Comparison of ENCODE assay signal across 16 cellular contexts in the genomic region with DNA sequence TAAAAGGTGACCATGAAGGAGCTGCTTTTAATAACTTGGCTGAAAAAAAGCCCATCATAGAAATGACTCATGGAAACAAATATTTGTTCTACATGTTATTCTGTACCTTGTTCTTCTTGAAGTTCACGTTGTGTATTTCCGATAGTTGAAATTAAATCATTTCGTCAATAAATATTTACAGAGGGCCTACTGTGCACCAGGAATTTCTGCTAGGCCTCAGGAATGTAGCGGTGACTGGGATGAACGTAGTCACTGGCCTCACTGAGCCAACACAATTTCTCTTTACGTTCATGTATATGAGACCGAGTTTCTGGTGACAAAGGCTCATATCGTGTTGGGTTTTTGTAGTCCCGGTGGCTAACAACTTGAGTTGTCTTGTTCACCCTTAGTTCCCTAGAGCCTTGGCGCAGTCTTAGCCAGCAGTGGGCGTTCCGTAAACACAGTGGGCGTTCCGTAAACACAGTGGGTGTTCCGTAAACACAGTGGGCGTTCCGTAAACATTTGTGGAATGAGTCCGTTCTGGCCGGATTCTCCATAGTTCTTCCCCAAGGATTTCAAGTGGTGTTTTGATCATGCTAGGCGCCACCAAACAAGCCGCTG.
"Had no signal": no experiment of that assay in that cellular context is flagged by ENCODE, and none has a peak within 500 bp of the region (broad histone marks: within the 10 kb centered on the region; RNA-seq: fewer than 3 reads in every experiment).

No MANE protein-coding gene starts in this region.

- DNase-seq: effector memory CD4-positive, alpha-beta T cell; gastrocnemius medialis; heart right ventricle; hypothalamus; kidney glomerular epithelial cell; mucosa of descending colon; naive thymus-derived CD8-positive, alpha-beta T cell; posterior cingulate gyrus; small intestine; stimulated activated CD4-positive, alpha-beta T cell treated with anti-CD3 and anti-CD28 coated beads, Interleukin-12 subunit alpha, Interleukin-12 subunit beta, amount 100 ng/mL, for 4 hours; stimulated activated naive CD4-positive, alpha-beta T cell treated with Interleukin-2 at 50 U/mL for 16 hours; trophoblast cell had no signal

- H3K27me3 ChIP-seq: esophagus muscularis mucosa, gastrocnemius medialis, heart right ventricle, right atrium auricular region had no signal

- H3K4me1 Mint-ChIP-seq: naive thymus-derived CD8-positive, alpha-beta T cell had no signal

- ATAC-seq: gastrocnemius medialis; heart right ventricle; mucosa of descending colon; naive thymus-derived CD8-positive, alpha-beta T cell had no signal

- H3K4me3 ChIP-seq: esophagus muscularis mucosa, gastrocnemius medialis, heart right ventricle, mucosa of descending colon, right atrium auricular region had no signal

- H3K27ac ChIP-seq: epithelial cell of prostate, esophagus muscularis mucosa, gastrocnemius medialis, heart right ventricle, right atrium auricular region had no signal

- FAIRE-seq: islet of Langerhans, small intestine had no signal

- H3K9me3 ChIP-seq: esophagus muscularis mucosa, gastrocnemius medialis, heart right ventricle, mucosa of descending colon, right atrium auricular region had no signal

- H3K36me3 Mint-ChIP-seq: naive thymus-derived CD8-positive, alpha-beta T cell had no signal

- H3K9me3 Mint-ChIP-seq: naive thymus-derived CD8-positive, alpha-beta T cell had no signal

- H3K4me3 Mint-ChIP-seq: naive thymus-derived CD8-positive, alpha-beta T cell had no signal

- H3K36me3 ChIP-seq: gastrocnemius medialis, heart right ventricle, right atrium auricular region had no signal
